Comparison of ENCODE assay signal across 2 cellular contexts in the genomic region with DNA sequence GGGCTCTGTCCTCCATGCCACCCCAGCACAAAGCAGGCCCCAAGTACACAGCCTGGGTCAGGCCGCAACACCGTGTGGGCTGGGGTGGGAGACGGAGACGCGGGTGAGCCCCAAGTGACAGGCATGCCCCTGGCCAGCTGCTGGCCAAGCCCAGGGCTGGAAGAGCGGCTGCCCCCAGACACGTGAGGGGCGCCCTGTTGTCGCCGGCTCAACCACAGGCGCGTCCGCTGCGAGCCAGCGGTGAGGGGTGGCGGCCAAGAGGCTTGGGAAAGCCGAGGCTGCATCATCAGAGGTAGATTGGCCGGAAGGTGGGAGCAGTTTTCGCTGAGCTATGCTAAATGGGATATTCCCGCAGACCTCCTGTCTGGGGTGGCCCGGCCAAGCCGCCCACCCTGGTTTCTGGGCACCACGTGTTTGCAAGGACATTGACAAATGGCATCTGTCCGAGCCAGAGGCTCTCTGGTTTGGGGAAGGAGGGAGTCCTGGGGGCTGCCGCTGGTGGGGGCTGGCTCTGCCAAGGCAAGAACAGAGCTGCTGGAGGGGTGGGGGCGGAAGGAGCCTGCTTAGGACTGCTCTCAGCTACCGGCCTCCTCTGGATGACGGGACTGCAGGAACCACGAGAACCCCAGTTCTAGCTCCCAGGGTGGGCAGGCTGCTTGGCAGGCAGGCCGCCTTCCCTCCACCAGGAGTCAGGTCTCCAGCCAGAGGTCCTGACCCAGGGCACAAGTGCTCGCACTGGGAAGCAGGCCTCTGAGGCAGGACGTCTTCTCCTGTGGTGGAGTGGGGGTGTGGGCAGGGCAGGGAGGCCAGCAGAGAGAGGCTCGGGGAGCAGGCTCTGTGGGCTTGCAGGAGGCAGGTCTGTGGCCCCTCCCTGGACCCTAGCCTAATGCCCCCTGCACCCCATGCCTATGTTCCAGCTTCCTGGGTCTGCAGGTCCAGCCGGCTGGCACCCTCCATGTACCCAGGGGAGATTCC.
A peak's percentile ranks its signal among the peaks of the same experiment; 100 is the strongest.
TF ChIP-seq lines count a peak whose summit lies in the region.

No MANE protein-coding gene starts in this region.

TF ChIP-seq in GM12891, 5 proteins besides CTCF, POLR2A, EP300 and RAD21:
- TF ChIP-seq TAF1 (IDR thresholded peaks at IDR 0.05; ENCODE audit: low read depth, low read length) (no peak), POLR2AphosphoS5 (IDR thresholded peaks at IDR 0.05; ENCODE audit: low read depth, low read length) (peak; percentile 68), POU2F2 (IDR thresholded peaks at IDR 0.05; ENCODE audit: low read depth, low read length) (0 out of 2 replicates have a peak, but pooled peaks have one; percentile 13), SPI1 (IDR thresholded peaks at IDR 0.05; ENCODE audit: low read depth, low read length) (no peak), PAX5 (IDR thresholded peaks at IDR 0.05; ENCODE audit: insufficient read depth, low read length, severe bottlenecking) (no peak)

TF ChIP-seq in H1, 55 proteins besides CTCF, POLR2A, EP300 and RAD21:
- no peak for TF ChIP-seq SRF (IDR thresholded peaks at IDR 0.05; ENCODE audit: low read depth, low read length)
- no peak for TF ChIP-seq HDAC6 (IDR thresholded peaks at IDR 0.05; ENCODE audit: low read depth, low read length)
- TF ChIP-seq SIN3A (conservative IDR thresholded peaks at IDR 0.05 in 1 of 2, IDR thresholded peaks at IDR 0.05 in 1 of 2; ENCODE audit: low read depth in 1 of 2, low read length in 2 of 2), result no peak
- no peak for TF ChIP-seq JUND (IDR thresholded peaks at IDR 0.05; ENCODE audit: low read length)
- no peak for TF ChIP-seq CBX5 (IDR thresholded peaks at IDR 0.05; ENCODE audit: low read depth, low read length)
- no peak for TF ChIP-seq PHF8 (conservative IDR thresholded peaks at IDR 0.05; ENCODE audit: low read depth, low read length)
- TF ChIP-seq MAFK (IDR thresholded peaks at IDR 0.05; ENCODE audit: low read depth, low read length), result no peak
- TF ChIP-seq CHD1 (IDR thresholded peaks at IDR 0.05; ENCODE audit: low read depth, low read length), result no peak
- no peak for TF ChIP-seq RNF2 (IDR thresholded peaks at IDR 0.05; ENCODE audit: borderline replicate concordance, low read depth, low read length, missing control alignments, poor library complexity, severe bottlenecking)
- no peak for TF ChIP-seq SAP30 (IDR thresholded peaks at IDR 0.05; ENCODE audit: insufficient read depth, insufficient replicate concordance, low read length)
- no peak for TF ChIP-seq SIRT6 (IDR thresholded peaks at IDR 0.05; ENCODE audit: low read length)
- no peak for TF ChIP-seq KDM1A (IDR thresholded peaks at IDR 0.05; ENCODE audit: borderline replicate concordance, low read length)
- TF ChIP-seq SIX5 (IDR thresholded peaks at IDR 0.05; ENCODE audit: low read depth, low read length), result no peak
- no peak for TF ChIP-seq YY1 (IDR thresholded peaks at IDR 0.05; ENCODE audit: low read depth, low read length)
- no peak for TF ChIP-seq JUN (IDR thresholded peaks at IDR 0.05; ENCODE audit: low read depth, low read length)
- TF ChIP-seq POU5F1 (IDR thresholded peaks at IDR 0.05; ENCODE audit: low read depth, low read length), result no peak
- TF ChIP-seq, protein P1, sequence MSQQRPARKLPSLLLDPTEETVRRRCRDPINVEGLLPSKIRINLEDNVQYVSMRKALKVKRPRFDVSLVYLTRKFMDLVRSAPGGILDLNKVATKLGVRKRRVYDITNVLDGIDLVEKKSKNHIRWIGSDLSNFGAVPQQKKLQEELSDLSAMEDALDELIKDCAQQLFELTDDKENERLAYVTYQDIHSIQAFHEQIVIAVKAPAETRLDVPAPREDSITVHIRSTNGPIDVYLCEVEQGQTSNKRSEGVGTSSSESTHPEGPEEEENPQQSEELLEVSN (IDR thresholded peaks at IDR 0.05), result no peak
- TF ChIP-seq, protein P2, sequence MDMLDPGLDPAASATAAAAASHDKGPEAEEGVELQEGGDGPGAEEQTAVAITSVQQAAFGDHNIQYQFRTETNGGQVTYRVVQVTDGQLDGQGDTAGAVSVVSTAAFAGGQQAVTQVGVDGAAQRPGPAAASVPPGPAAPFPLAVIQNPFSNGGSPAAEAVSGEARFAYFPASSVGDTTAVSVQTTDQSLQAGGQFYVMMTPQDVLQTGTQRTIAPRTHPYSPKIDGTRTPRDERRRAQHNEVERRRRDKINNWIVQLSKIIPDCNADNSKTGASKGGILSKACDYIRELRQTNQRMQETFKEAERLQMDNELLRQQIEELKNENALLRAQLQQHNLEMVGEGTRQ (IDR thresholded peaks at IDR 0.05; ENCODE audit: low read length), result no peak
- TF ChIP-seq RXRA (IDR thresholded peaks at IDR 0.05; ENCODE audit: insufficient read depth, low read depth, low read length), result no peak
- TF ChIP-seq, protein P3, sequence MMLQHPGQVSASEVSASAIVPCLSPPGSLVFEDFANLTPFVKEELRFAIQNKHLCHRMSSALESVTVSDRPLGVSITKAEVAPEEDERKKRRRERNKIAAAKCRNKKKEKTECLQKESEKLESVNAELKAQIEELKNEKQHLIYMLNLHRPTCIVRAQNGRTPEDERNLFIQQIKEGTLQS (IDR thresholded peaks at IDR 0.05; ENCODE audit: insufficient read depth, low read depth, low read length), result no peak
